Comparison of ENCODE assay signal across 10 cellular contexts in genomic region chr7:43652364-43652763, GRCh38.
A peak's percentile ranks its signal among the peaks of the same experiment; 100 is the strongest.
DNase-seq lines count a peak whose midpoint lies in the region; TF ChIP-seq lines count a peak whose summit lies in the region.
"Had no signal": no experiment of that assay in that cellular context is flagged by ENCODE, and none has a peak within 500 bp of the region (broad histone marks: within the 10 kb centered on the region; RNA-seq: fewer than 3 reads in every experiment).

No MANE protein-coding gene starts in this region.

- H3K79me2 ChIP-seq in DOHH2 (ENCODE audit: control insufficient read depth, low read length) = peaks cover 52% of the 10 kb centered on the region
- H3K79me2 ChIP-seq in Loucy (ENCODE audit: insufficient read depth, low read length) = peaks cover 57% of the 10 kb centered on the region

- H3K27me3 Mint-ChIP-seq in brain = no peaks in the 10 kb centered on the region
- no peaks in the 10 kb centered on the region for H3K27me3 Mint-ChIP-seq in Calu3 (ENCODE audit: unreplicated experiment)

- H3K9me2 ChIP-seq in DOHH2 (replicated peaks; ENCODE audit: control insufficient read depth, low read length) (no peaks in the 10 kb centered on the region), Loucy (replicated peaks; ENCODE audit: low read depth, low read length) (no peaks in the 10 kb centered on the region)

- H3K4me2 ChIP-seq in DOHH2 (ENCODE audit: low read length) (peak overlapping the region; percentile 91), Loucy (ENCODE audit: low read depth, low read length, poor library complexity, severe bottlenecking) (no peak overlapping the region)

- H4K20me1 ChIP-seq in DOHH2 (ENCODE audit: control insufficient read depth, insufficient read depth, low read depth, low read length) = no peaks in the 10 kb centered on the region
- H4K20me1 ChIP-seq in Loucy (ENCODE audit: insufficient read depth, low read length, poor library complexity, severe bottlenecking) = peaks cover 9% of the 10 kb centered on the region

- TF ChIP-seq POLR2A in sigmoid colon (IDR thresholded peaks at IDR 0.05) = no peak

- peak; percentile 38 for DNase-seq in renal cortical epithelial cell (ENCODE audit: low read depth)
- DNase-seq in sigmoid colon = no peak
- no peak for DNase-seq in Calu3
- no peak for DNase-seq in RKO (ENCODE audit: low spot score)
- DNase-seq: KBM-7, NCI-H2081 treated with DMSO at 0.1 percent for 48 hours, T-helper 9 cell had no signal

- intact Hi-C loops in sigmoid colon (cut with DNase I) (no loop called here), Calu3 (cut with micrococcal nuclease; ENCODE audit: unreplicated experiment) (no loop called here)

- H3K9me3 ChIP-seq in DOHH2 (ENCODE audit: control insufficient read depth, insufficient read depth, low read length) (no peaks in the 10 kb centered on the region), Loucy (ENCODE audit: insufficient read depth, low read depth, low read length) (no peaks in the 10 kb centered on the region), sigmoid colon (no peaks in the 10 kb centered on the region)

- H3K36me3 ChIP-seq in DOHH2 (ENCODE audit: control insufficient read depth, low read length) = peaks cover 44% of the 10 kb centered on the region
- peaks cover 7% of the 10 kb centered on the region; the same call in 1 of the 2 replicates for H3K36me3 ChIP-seq in Loucy (ENCODE audit: insufficient read depth, low read length)
- no peaks in the 10 kb centered on the region for H3K36me3 ChIP-seq in sigmoid colon

- H3K27me3 ChIP-seq in DOHH2 (ENCODE audit: control insufficient read depth, low read length) (no peaks in the 10 kb centered on the region), Loucy (ENCODE audit: insufficient read depth, low read length, poor library complexity, severe bottlenecking) (no peaks in the 10 kb centered on the region), sigmoid colon (no peaks in the 10 kb centered on the region)

- H3K4me3 ChIP-seq in DOHH2 (ENCODE audit: low read length) (peak overlapping the region; percentile 57), Loucy (ENCODE audit: low read length, poor library complexity, severe bottlenecking) (no peak overlapping the region), sigmoid colon (no peak overlapping the region)

- H3F3A ChIP-seq in DOHH2 (ENCODE audit: control insufficient read depth, insufficient read depth) = peaks cover 49% of the 10 kb centered on the region
- peaks cover 28% of the 10 kb centered on the region for H3F3A ChIP-seq in Loucy (ENCODE audit: low read depth)

- CTCF ChIA-PET in Calu3 (lab: Charles Lee) = interaction anchor here (1.1 kb wide), 2 partner anchors 48 to 70 kb away, joined by 5 to 7 read pairs; partner anchors contain the start of gene STK17A

- peak overlapping the region; percentile 98 for H3K27ac ChIP-seq in DOHH2 (ENCODE audit: low read depth, low read length)
- no peak overlapping the region for H3K27ac ChIP-seq in sigmoid colon

- no TSS peak for BruUV-seq in Calu3 (replicated peaks; lab: Mats Ljungman, UMichigan)

- H3K4me1 Mint-ChIP-seq in brain = peaks cover 58% of the 10 kb centered on the region
- H3K4me1 Mint-ChIP-seq in Calu3 (ENCODE audit: low read depth, unreplicated experiment) = peaks cover 64% of the 10 kb centered on the region

- H3K9me3 Mint-ChIP-seq in brain = no peaks in the 10 kb centered on the region
- peaks cover 2% of the 10 kb centered on the region for H3K9me3 Mint-ChIP-seq in Calu3 (ENCODE audit: low read depth, unreplicated experiment)

- no peak for TF ChIP-seq CTCF in DOHH2 (IDR thresholded peaks at IDR 0.05; ENCODE audit: low read depth, low read length, poor library complexity, severe bottlenecking)
- TF ChIP-seq CTCF in Loucy (conservative IDR thresholded peaks at IDR 0.05; ENCODE audit: low read length) = 0 out of 2 replicates have a peak, but pooled peaks have one; percentile 9
- no peak for TF ChIP-seq CTCF in brain (conservative IDR thresholded peaks at IDR 0.05)
- no peak for TF ChIP-seq CTCF in sigmoid colon (IDR thresholded peaks at IDR 0.05)
- no peak for TF ChIP-seq CTCF in Calu3 (IDR thresholded peaks at IDR 0.05; ENCODE audit: unreplicated experiment)

- peak overlapping the region in 3 of 5 experiments; percentile 35 to 94 (median 50) for H3K27ac Mint-ChIP-seq in brain
- no peak overlapping the region for H3K27ac Mint-ChIP-seq in Calu3 (ENCODE audit: unreplicated experiment)

- TF ChIP-seq EP300 in sigmoid colon (IDR thresholded peaks at IDR 0.05) = no peak

- H3K36me3 Mint-ChIP-seq in brain (peaks cover 54% of the 10 kb centered on the region), Calu3 (ENCODE audit: insufficient read depth, unreplicated experiment) (peaks cover 43% of the 10 kb centered on the region)

- peaks cover 74% of the 10 kb centered on the region for H3K4me1 ChIP-seq in DOHH2 (ENCODE audit: control insufficient read depth, low read length)
- H3K4me1 ChIP-seq in Loucy (ENCODE audit: insufficient read depth, low read length, poor library complexity, severe bottlenecking) = peaks cover 71% of the 10 kb centered on the region
- peaks cover 0 to 45% (median 43%) of the 10 kb centered on the region in 4 donors for H3K4me1 ChIP-seq in sigmoid colon

- H3K4me3 Mint-ChIP-seq in brain (no peak overlapping the region), Calu3 (ENCODE audit: low read depth, unreplicated experiment) (no peak overlapping the region)

- no peak overlapping the region for H2AFZ ChIP-seq in Loucy (ENCODE audit: low read length)

- H3K9ac ChIP-seq in Loucy (ENCODE audit: low read depth, low read length, poor library complexity, severe bottlenecking) = no peak overlapping the region
